In the genomic region with DNA sequence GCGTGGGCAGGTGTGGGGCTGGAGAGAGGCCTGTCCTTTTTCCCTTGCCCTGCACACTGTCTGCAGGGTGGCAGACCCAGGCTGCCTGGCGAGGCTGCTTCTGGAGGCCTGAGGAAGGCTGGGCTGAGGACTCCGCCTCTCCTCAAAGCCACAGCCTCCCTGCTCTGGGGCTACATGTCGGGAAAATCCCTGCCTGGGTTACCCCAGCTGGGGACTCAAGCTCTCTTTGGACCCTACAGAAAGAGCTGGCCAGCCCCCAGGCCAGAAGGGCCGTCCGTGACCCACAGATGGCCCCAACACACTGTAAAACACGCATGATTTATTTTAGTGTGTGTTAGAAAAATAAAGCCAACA, we compare ENCODE assay signal across 11 cellular contexts. TPM values are rescaled to one million over a fixed set of nuclear protein-coding genes. Genes with fewer than 3 reads are reported as not detected.
DNase-seq lines count a peak whose midpoint lies in the region; ATAC-seq and TF ChIP-seq lines count a peak whose summit lies in the region.
"Had no signal": no experiment of that assay in that cellular context is flagged by ENCODE, and none has a peak within 500 bp of the region (broad histone marks: within the 10 kb centered on the region; RNA-seq: fewer than 3 reads in every experiment).

No MANE protein-coding gene starts in this region.

- DNase-seq in NCI-H2196 (lab: John Stamatoyannopoulos, UW; ENCODE audit: unreplicated experiment) (peak; percentile 45), NCI-H2196 treated with DMSO at 0.1 percent for 48 hours (lab: John Stamatoyannopoulos, UW; ENCODE audit: unreplicated experiment) (no peak), mesothelial cell of epicardium (ENCODE audit: low spot score in 2 of 2, unreplicated experiment in 2 of 2) (no peak), uterus (peak in 1 of 2 donors; percentile 56), SKM-1 (lab: John Stamatoyannopoulos, UW; ENCODE audit: unreplicated experiment) (no peak), NCI-H345 (lab: John Stamatoyannopoulos, UW) (no peak)
- DNase-seq: activated effector memory CD4-positive, alpha-beta T cell treated with anti-CD3 and anti-CD28 coated beads, Interleukin-2, amount 50 U/mL, for 16 hours; NCI-H1436; T-helper 2 cell had no signal

- H3K27ac ChIP-seq in duodenal mucosa (ENCODE audit: low read depth, low read length), result no peak overlapping the region
- H3K27ac ChIP-seq in uterus, result peak overlapping the region; percentile 85 to 91

- H3K9me3 Mint-ChIP-seq in mesothelial cell of epicardium, result no peaks in the 10 kb centered on the region

- peak overlapping the region; percentile 98 for H3K27ac Mint-ChIP-seq in mesothelial cell of epicardium

- no peaks in the 10 kb centered on the region for H3K9me3 ChIP-seq in duodenal mucosa (ENCODE audit: control insufficient read depth in 1 of 2, low read length in 2 of 2)
- H3K9me3 ChIP-seq in uterus, result no peaks in the 10 kb centered on the region

- no peaks in the 10 kb centered on the region for H3K36me3 Mint-ChIP-seq in mesothelial cell of epicardium

- H3K4me3 ChIP-seq in duodenal mucosa (ENCODE audit: low read depth in 1 of 2, low read length in 2 of 2) (no peak overlapping the region), uterus (no peak overlapping the region)

- no peaks in the 10 kb centered on the region for H3K27me3 Mint-ChIP-seq in mesothelial cell of epicardium (ENCODE audit: low read depth)

- H3K4me1 Mint-ChIP-seq in mesothelial cell of epicardium, result peaks cover 43% of the 10 kb centered on the region

- no peaks in the 10 kb centered on the region for H3K27me3 ChIP-seq in duodenal mucosa (ENCODE audit: control insufficient read depth in 1 of 2, insufficient read depth in 2 of 2, low read length in 2 of 2)
- no peaks in the 10 kb centered on the region for H3K27me3 ChIP-seq in uterus

- no peak for TF ChIP-seq POLR2A in uterus (IDR thresholded peaks at IDR 0.05)

- peaks cover 29 to 41% of the 10 kb centered on the region in 2 donors for H3K4me1 ChIP-seq in duodenal mucosa (ENCODE audit: control insufficient read depth in 1 of 2, insufficient read depth in 2 of 2, low read length in 2 of 2)
- H3K4me1 ChIP-seq in uterus, result peaks cover 4 to 17% of the 10 kb centered on the region in 2 donors

- peak overlapping the region; percentile 4 to 6 for H3K9ac ChIP-seq in duodenal mucosa (ENCODE audit: low read depth in 1 of 2, low read length in 2 of 2)

- H3K36me3 ChIP-seq in duodenal mucosa (ENCODE audit: control insufficient read depth in 1 of 2, insufficient read depth in 2 of 2, low read length in 2 of 2) (no peaks in the 10 kb centered on the region), uterus (no peaks in the 10 kb centered on the region)

- intact Hi-C loops in uterus (cut with DNase I; ENCODE audit: low total_unique reads), result no loop called here

- ATAC-seq in GM21381 (IDR thresholded peaks at IDR 0.05; ENCODE audit: unreplicated experiment), result no peak

- H3K4me3 Mint-ChIP-seq in mesothelial cell of epicardium, result peak overlapping the region; percentile 44

- TF ChIP-seq CTCF in mesothelial cell of epicardium (IDR thresholded peaks at IDR 0.05; ENCODE audit: unreplicated experiment) (no peak), uterus (IDR thresholded peaks at IDR 0.05) (no peak)

RNA-seq across cellular contexts. Expression of a gene that starts 33.8 kb away (rescaled TPM):
- total RNA-seq in mesothelial cell of epicardium, result 96.6 to 105 TPM (median 103 TPM) in 3 replicates
- total RNA-seq in uterus, result 10 to 100 TPM; 50.7 to 55.4 (median 53.3) TPM
